Comparison of ENCODE assay signal across 12 cellular contexts in the genomic region with DNA sequence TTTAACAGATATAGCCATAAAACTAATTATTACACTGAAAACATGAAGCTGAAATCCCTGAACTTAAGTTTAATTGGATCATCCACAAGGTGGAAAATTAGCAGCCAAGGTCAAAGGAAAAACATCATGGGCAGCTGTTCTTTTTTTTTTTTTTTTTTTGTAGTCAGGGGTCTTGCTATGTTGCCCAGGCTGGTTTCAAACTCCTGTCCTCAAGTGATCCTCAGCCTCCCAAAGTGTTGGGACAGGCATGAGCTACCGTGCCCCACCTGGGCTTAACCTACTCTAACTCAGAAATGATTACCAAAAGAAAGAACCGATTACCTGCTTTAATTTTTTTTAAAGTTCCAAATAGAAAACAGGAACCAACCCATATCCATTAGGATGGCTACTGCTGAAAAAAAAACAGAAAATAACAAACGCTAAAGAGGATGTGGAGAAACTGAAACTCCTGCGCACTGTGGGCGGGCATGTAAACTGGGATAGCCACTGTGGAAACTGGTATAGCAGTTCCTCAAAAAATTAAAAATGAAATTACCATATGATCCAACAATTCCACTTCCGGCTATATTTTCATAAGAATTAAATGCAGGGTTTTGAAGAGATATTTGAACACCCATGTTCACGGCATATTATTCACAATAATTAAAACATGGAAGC. TPM values are rescaled to one million over a fixed set of nuclear protein-coding genes. Genes with fewer than 3 reads are reported as not detected.
A peak's percentile ranks its signal among the peaks of the same experiment; 100 is the strongest.
DNase-seq lines count a peak whose midpoint lies in the region; ATAC-seq and TF ChIP-seq lines count a peak whose summit lies in the region.
"Had no signal": no experiment of that assay in that cellular context is flagged by ENCODE, and none has a peak within 500 bp of the region (broad histone marks: within the 10 kb centered on the region; RNA-seq: fewer than 3 reads in every experiment).

No MANE protein-coding gene starts in this region.

- intact Hi-C loops in CD14-positive monocyte (cut with micrococcal nuclease), result no loop called here
- intact Hi-C loops in naive thymus-derived CD4-positive, alpha-beta T cell (cut with micrococcal nuclease), result loop anchor here (1.0 to 10.0 kb wide), 3 partner anchors 9 to 1657 kb away; a partner anchor contains a TSS

- H3K4me3 ChIP-seq in Karpas-422 (ENCODE audit: low read length), result peak overlapping the region; percentile 39
- H3K4me3 ChIP-seq in naive thymus-derived CD4-positive, alpha-beta T cell (ENCODE audit: low read length), result no peak overlapping the region
- H3K4me3 ChIP-seq: cardiac muscle cell had no signal

- ATAC-seq in activated naive CD8-positive, alpha-beta T cell treated with anti-CD3 and anti-CD28 coated beads, Interleukin-2, amount 50 U/mL, for 24 hours, result no peak
- ATAC-seq in naive thymus-derived CD4-positive, alpha-beta T cell, result no peak
- ATAC-seq in HG02870 (IDR thresholded peaks at IDR 0.05; ENCODE audit: unreplicated experiment) (no peak), GM19324 (IDR thresholded peaks at IDR 0.05; ENCODE audit: low FRiP score, unreplicated experiment) (no peak)
- ATAC-seq: HCT116 had no signal

- H3K79me2 ChIP-seq in Karpas-422 (ENCODE audit: low read length), result peaks cover 100% of the 10 kb centered on the region

- H3K9me2 ChIP-seq in Karpas-422 (replicated peaks; ENCODE audit: insufficient read depth, low read length), result no peaks in the 10 kb centered on the region

- H2AFZ ChIP-seq in Karpas-422 (ENCODE audit: low read length), result no peak overlapping the region

- H3K4me1 ChIP-seq in Karpas-422 (ENCODE audit: low read length), result peaks cover 38% of the 10 kb centered on the region
- H3K4me1 ChIP-seq in naive thymus-derived CD4-positive, alpha-beta T cell (ENCODE audit: control insufficient read depth in 2 of 2, insufficient read depth in 2 of 2, low read length in 2 of 2), result peaks cover 4% of the 10 kb centered on the region in 2 donors

- DNase-seq in CD14-positive monocyte (ENCODE audit: low spot score), result no peak
- DNase-seq in Karpas-422, result no peak
- DNase-seq in activated naive CD8-positive, alpha-beta T cell treated with anti-CD3 and anti-CD28 coated beads, Interleukin-2, amount 50 U/mL, for 24 hours, result no peak
- no peak for DNase-seq in naive thymus-derived CD4-positive, alpha-beta T cell
- no peak for DNase-seq in dermis blood vessel endothelial cell
- DNase-seq in DMS53 treated with DMSO at 0.1 percent for 48 hours (lab: John Stamatoyannopoulos, UW; ENCODE audit: unreplicated experiment), result no peak
- DNase-seq: NCI-H2107; stimulated activated CD8-positive, alpha-beta memory T cell treated with anti-CD3 and anti-CD28 coated beads, Interleukin-4, amount 100 ng/mL, for 48 hours had no signal

- H3K9me3 Mint-ChIP-seq in CD14-positive monocyte, result no peaks in the 10 kb centered on the region
- no peaks in the 10 kb centered on the region for H3K9me3 Mint-ChIP-seq in activated naive CD8-positive, alpha-beta T cell treated with anti-CD3 and anti-CD28 coated beads, Interleukin-2, amount 50 U/mL, for 24 hours
- no peaks in the 10 kb centered on the region for H3K9me3 Mint-ChIP-seq in naive thymus-derived CD4-positive, alpha-beta T cell

- no peak for TF ChIP-seq CTCF in CD14-positive monocyte (IDR thresholded peaks at IDR 0.05)

- H3K4me2 ChIP-seq in Karpas-422 (ENCODE audit: low read depth, low read length, poor library complexity, severe bottlenecking), result peak overlapping the region; percentile 62

- H3K27me3 ChIP-seq in Karpas-422 (ENCODE audit: low read length), result no peaks in the 10 kb centered on the region
- H3K27me3 ChIP-seq in naive thymus-derived CD4-positive, alpha-beta T cell (ENCODE audit: control insufficient read depth in 2 of 2, insufficient read depth in 2 of 2, low read length in 2 of 2), result no peaks in the 10 kb centered on the region
- H3K27me3 ChIP-seq: cardiac muscle cell had no signal

- H3K4me1 Mint-ChIP-seq in CD14-positive monocyte, result peaks cover 27% of the 10 kb centered on the region
- peaks cover 65% of the 10 kb centered on the region for H3K4me1 Mint-ChIP-seq in activated naive CD8-positive, alpha-beta T cell treated with anti-CD3 and anti-CD28 coated beads, Interleukin-2, amount 50 U/mL, for 24 hours
- H3K4me1 Mint-ChIP-seq in naive thymus-derived CD4-positive, alpha-beta T cell, result peaks cover 24 to 83% (median 68%) of the 10 kb centered on the region in 7 donors

- H3K36me3 ChIP-seq in Karpas-422 (ENCODE audit: insufficient read depth, low read length), result peaks cover 8% of the 10 kb centered on the region; the same call in 1 of the 2 replicates
- no peaks in the 10 kb centered on the region for H3K36me3 ChIP-seq in naive thymus-derived CD4-positive, alpha-beta T cell (ENCODE audit: control insufficient read depth in 2 of 3, insufficient read depth in 3 of 3, low read length in 3 of 3)
- H3K36me3 ChIP-seq: cardiac muscle cell had no signal

- peak overlapping the region; percentile 16; the same call in 1 of the 2 replicates for H3K9ac ChIP-seq in Karpas-422 (ENCODE audit: low read length)

- POLR2A ChIA-PET in naive thymus-derived CD4-positive, alpha-beta T cell (lab: Charles Lee), result interaction anchor here (0.8 to 1.2 kb wide), 4 partner anchors 9 to 80 kb away, joined by 3 to 6 read pairs (median 4); a partner anchor contains a TSS

- no peaks in the 10 kb centered on the region for H4K20me1 ChIP-seq in Karpas-422 (ENCODE audit: insufficient read depth, low read depth, low read length)

- peaks cover 5 to 12% of the 10 kb centered on the region in 2 donors for H3K36me3 Mint-ChIP-seq in CD14-positive monocyte
- peaks cover 48% of the 10 kb centered on the region for H3K36me3 Mint-ChIP-seq in activated naive CD8-positive, alpha-beta T cell treated with anti-CD3 and anti-CD28 coated beads, Interleukin-2, amount 50 U/mL, for 24 hours (ENCODE audit: low read depth)
- H3K36me3 Mint-ChIP-seq in naive thymus-derived CD4-positive, alpha-beta T cell, result peaks cover 0 to 38% (median 11%) of the 10 kb centered on the region in 5 donors

- H3K27ac Mint-ChIP-seq in CD14-positive monocyte, result peak overlapping the region; percentile 86 to 94 (median 89)
- peak overlapping the region; percentile 61 for H3K27ac Mint-ChIP-seq in activated naive CD8-positive, alpha-beta T cell treated with anti-CD3 and anti-CD28 coated beads, Interleukin-2, amount 50 U/mL, for 24 hours
- peak overlapping the region in 7 of 9 donors; percentile 4 to 96 (median 92) for H3K27ac Mint-ChIP-seq in naive thymus-derived CD4-positive, alpha-beta T cell

- no peaks in the 10 kb centered on the region for H3K9me3 ChIP-seq in Karpas-422 (ENCODE audit: low read length)
- H3K9me3 ChIP-seq in naive thymus-derived CD4-positive, alpha-beta T cell (ENCODE audit: control insufficient read depth in 2 of 3, low read length in 3 of 3), result no peaks in the 10 kb centered on the region

- CTCF ChIA-PET in naive thymus-derived CD4-positive, alpha-beta T cell (lab: Charles Lee), result interaction anchor here (0.6 kb wide), 2 partner anchors 22 to 76 kb away, joined by 3 to 5 read pairs; no protein-coding TSS in a partner anchor

- H3K27ac ChIP-seq in Karpas-422 (ENCODE audit: low read length), result peak overlapping the region; percentile 74
- H3K27ac ChIP-seq in naive thymus-derived CD4-positive, alpha-beta T cell (ENCODE audit: low read depth, low read length), result peak overlapping the region; percentile 71
- H3K27ac ChIP-seq: cardiac muscle cell had no signal

- peak overlapping the region; percentile 77 to 97 for H3K4me3 Mint-ChIP-seq in CD14-positive monocyte
- peak overlapping the region; percentile 50 for H3K4me3 Mint-ChIP-seq in activated naive CD8-positive, alpha-beta T cell treated with anti-CD3 and anti-CD28 coated beads, Interleukin-2, amount 50 U/mL, for 24 hours
- peak overlapping the region in 9 of 10 donors; percentile 38 to 96 (median 79) for H3K4me3 Mint-ChIP-seq in naive thymus-derived CD4-positive, alpha-beta T cell

- H3K27me3 Mint-ChIP-seq in CD14-positive monocyte (ENCODE audit: low read depth in 3 of 3), result peaks cover 0 to 1% (median 0%) of the 10 kb centered on the region in 3 donors
- no peaks in the 10 kb centered on the region for H3K27me3 Mint-ChIP-seq in activated naive CD8-positive, alpha-beta T cell treated with anti-CD3 and anti-CD28 coated beads, Interleukin-2, amount 50 U/mL, for 24 hours
- no peaks in the 10 kb centered on the region for H3K27me3 Mint-ChIP-seq in naive thymus-derived CD4-positive, alpha-beta T cell

RNA-seq across cellular contexts. Expression of a gene that starts 8.6 kb away (rescaled TPM):
- 10 to 100 TPM; 70.7 to 79.5 TPM for polyA plus RNA-seq in CD14-positive monocyte
- total RNA-seq in Karpas-422 (2014; rRNA removed; shearing (Covaris generic); ENCODE audit: low replicate concordance), result 38.5 and 38.9 TPM in 2 replicates
- total RNA-seq in naive thymus-derived CD4-positive, alpha-beta T cell, result 10 to 100 TPM; 28.3 to 78.4 (median 40.8) TPM
- 10 to 100 TPM; 75.7 to 77.1 TPM for polyA plus RNA-seq in naive thymus-derived CD4-positive, alpha-beta T cell
- total RNA-seq in dermis blood vessel endothelial cell, result 35.7 and 47.4 TPM in 2 replicates

RNA-seq across cellular contexts. Expression of a gene that starts 8.9 kb away (rescaled TPM):
- polyA plus RNA-seq in CD14-positive monocyte, result 1 to 10 TPM; 2.5 to 4.4 TPM
- 24.4 and 80.4 TPM in 2 replicates for total RNA-seq in Karpas-422 (2014; rRNA removed; shearing (Covaris generic); ENCODE audit: low replicate concordance)
- total RNA-seq in naive thymus-derived CD4-positive, alpha-beta T cell, result 10 to 100 TPM in 1 of 5 experiments, 1 to 10 TPM in 4; 1.4 to 41.8 (median 6.9) TPM
- polyA plus RNA-seq in naive thymus-derived CD4-positive, alpha-beta T cell, result 1 to 10 TPM; 2.7 to 3.1 TPM
- total RNA-seq in dermis blood vessel endothelial cell, result 57.2 and 101 TPM in 2 replicates

RNA-seq across cellular contexts. Expression of a gene that starts 37.5 kb away (rescaled TPM):
- polyA plus RNA-seq in CD14-positive monocyte, result 10 to 100 TPM; 10.9 to 17.6 TPM
- 25.0 and 62.1 TPM in 2 replicates for total RNA-seq in Karpas-422 (2014; rRNA removed; shearing (Covaris generic); ENCODE audit: low replicate concordance)
- 10 to 100 TPM; 29.1 to 46.9 (median 35.3) TPM for total RNA-seq in naive thymus-derived CD4-positive, alpha-beta T cell
- 10 to 100 TPM; 24.9 to 36.0 TPM for polyA plus RNA-seq in naive thymus-derived CD4-positive, alpha-beta T cell
- 40.0 and 43.9 TPM in 2 replicates for total RNA-seq in dermis blood vessel endothelial cell

Comparison
In these comparisons a context has a peak if more than half of its experiments do, and no peak if none do; other contexts are left out.
1. intact Hi-C loops: an anchor here in naive thymus-derived CD4-positive, alpha-beta T cell (1.0 to 10.0 kb wide); none called in CD14-positive monocyte.